ENCODE assay signal across 20 cellular contexts in the genomic region with DNA sequence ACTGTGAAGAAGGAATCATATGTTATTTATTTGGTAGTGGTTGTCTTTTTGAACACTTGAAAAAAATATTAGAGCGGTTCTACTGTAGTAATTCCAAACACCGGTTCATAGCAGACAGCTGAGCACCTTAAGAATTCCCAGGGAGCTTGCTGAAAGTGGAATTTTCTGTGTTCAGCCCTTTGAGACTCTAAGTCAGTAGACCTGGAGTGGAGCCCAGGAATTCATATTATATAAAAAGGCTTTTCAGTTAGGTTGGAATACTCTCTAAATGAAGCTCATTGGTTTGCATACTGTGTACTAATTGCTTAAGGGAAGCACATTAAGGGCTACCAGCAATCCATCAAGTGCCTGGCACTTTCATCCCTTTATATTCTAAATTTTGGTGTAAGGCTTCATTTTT.
"Had no signal": no experiment of that assay in that cellular context is flagged by ENCODE, and none has a peak within 500 bp of the region (broad histone marks: within the 10 kb centered on the region; RNA-seq: fewer than 3 reads in every experiment).

No MANE protein-coding gene starts in this region.

- DNase-seq: activated B cell treated with CpG ODN at 0.5 μM for 24 hours; activated CD4-positive, alpha-beta T cell treated with anti-CD3 and anti-CD28 coated beads for 1 hour; activated CD4-positive, alpha-beta T cell treated with anti-CD3 and anti-CD28 coated beads, Interleukin-2, amount 10 ng/mL, durations not matched to agents 24 days and 14 days; activated CD4-positive, alpha-beta T cell treated with anti-CD3 and anti-CD28 coated beads, Interleukin-2, amount 50 U/mL, for 48 hours; activated CD8-positive, alpha-beta memory T cell treated with anti-CD3 and anti-CD28 coated beads, Interleukin-2, amount 10 ng/mL, durations not matched to agents 7 days and 5 days; activated gamma-delta T cell; activated naive CD4-positive, alpha-beta T cell treated with anti-CD3 and anti-CD28 coated beads for 36 hours; activated T-cell treated with anti-CD3 and anti-CD28 coated beads, Interleukin-2, amount 50 U/mL, for 48 hours; cerebellar nuclear complex; KG1; NCI-H1092; NCI-H1417; NCI-H1930; NCI-H345; NCI-H510A; NCI-H69; PC-9; SHP77 treated with DMSO at 0.1 percent for 48 hours; T-helper 17 cell; T-helper 9 cell had no signal
